ENCODE assay signal across 10 cellular contexts in the genomic region with DNA sequence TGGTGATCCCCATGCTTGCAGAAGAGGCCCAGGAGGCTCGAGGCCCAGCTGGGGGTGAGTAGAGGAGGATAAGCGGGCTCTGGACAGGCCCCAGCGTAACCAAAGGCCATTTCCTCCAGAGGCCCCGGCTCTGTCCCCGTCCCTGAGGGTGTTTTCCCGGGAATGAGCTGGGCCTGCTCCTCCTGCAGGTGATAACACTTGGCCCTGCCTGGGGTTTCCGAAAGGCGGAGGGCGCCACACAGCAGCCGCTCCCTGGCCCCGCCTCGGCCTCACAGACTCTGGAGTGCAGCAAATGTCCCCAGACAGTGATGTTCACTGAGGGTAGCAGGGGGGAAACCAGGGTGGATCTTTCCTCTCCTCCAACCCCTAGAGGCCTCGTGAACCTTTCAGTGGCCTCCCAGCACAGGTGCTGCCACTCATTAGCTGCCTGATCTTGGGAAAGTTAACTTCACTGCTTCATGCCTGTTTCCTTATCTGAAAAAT. TPM values are rescaled to one million over a fixed set of nuclear protein-coding genes. Genes with fewer than 3 reads are reported as not detected.
DNase-seq lines count a peak whose midpoint lies in the region; ATAC-seq and TF ChIP-seq lines count a peak whose summit lies in the region.
"Had no signal": no experiment of that assay in that cellular context is flagged by ENCODE, and none has a peak within 500 bp of the region (broad histone marks: within the 10 kb centered on the region; RNA-seq: fewer than 3 reads in every experiment).

No MANE protein-coding gene starts in this region.

- H3K9me3 Mint-ChIP-seq in activated T-helper 2 cell treated with anti-CD3 and anti-CD28 coated beads, Interferon-gamma antibody, Interleukin-2, Interleukin-4, amounts not matched to agents 10 μg/mL and 5 μg/mL and 100 μg/mL, durations not matched to agents 14 hours and 24 hours and 36 hours, result no peaks in the 10 kb centered on the region

- peak overlapping the region in 8 of 11 experiments; percentile 9 to 68 (median 52); a peak in 15 of 22 replicates for H3K27ac ChIP-seq in BLaER1 treated with 17β-estradiol and CSF1 and Interleukin-3, amounts not matched to agents 10 nM and 100 nM
- H3K27ac ChIP-seq in A673 (ENCODE audit: low read depth, low read length, poor library complexity, severe bottlenecking) (no peak overlapping the region), breast epithelium (no peak overlapping the region)
- H3K27ac ChIP-seq: upper lobe of left lung had no signal

- CTCF ChIA-PET in A673 (lab: Charles Lee), result no interaction called here

- peaks cover 20% of the 10 kb centered on the region for H3K4me1 Mint-ChIP-seq in activated T-helper 2 cell treated with anti-CD3 and anti-CD28 coated beads, Interferon-gamma antibody, Interleukin-2, Interleukin-4, amounts not matched to agents 10 μg/mL and 5 μg/mL and 100 μg/mL, durations not matched to agents 14 hours and 24 hours and 36 hours (ENCODE audit: low read depth)

- H3K9ac ChIP-seq in BLaER1 treated with 17β-estradiol and CSF1 and Interleukin-3, amounts not matched to agents 10 nM and 100 nM, result peak overlapping the region in 7 of 11 experiments; percentile 13 to 58 (median 43); a peak in 14 of 22 replicates

- TF ChIP-seq POLR2A in breast epithelium (IDR thresholded peaks at IDR 0.05), result no peak

- no peak overlapping the region for H3K4me3 Mint-ChIP-seq in activated T-helper 2 cell treated with anti-CD3 and anti-CD28 coated beads, Interferon-gamma antibody, Interleukin-2, Interleukin-4, amounts not matched to agents 10 μg/mL and 5 μg/mL and 100 μg/mL, durations not matched to agents 14 hours and 24 hours and 36 hours (ENCODE audit: low read depth)

- intact Hi-C loops in activated T-helper 2 cell treated with anti-CD3 and anti-CD28 coated beads, Interferon-gamma antibody, Interleukin-2, Interleukin-4, amounts not matched to agents 10 μg/mL and 5 μg/mL and 100 μg/mL, durations not matched to agents 14 hours and 24 hours and 36 hours (cut with micrococcal nuclease), result no loop called here
- intact Hi-C loops in A673 (cut with micrococcal nuclease; ENCODE audit: unreplicated experiment) (no loop called here), breast epithelium (cut with DNase I; ENCODE audit: low total_unique reads) (no loop called here)

- POLR2A ChIA-PET in A673 (lab: Charles Lee; ENCODE audit: low non-redundant PET), result no interaction called here

- peaks cover 38 to 85% (median 69%) of the 10 kb centered on the region in 10 experiments for H3K4me1 ChIP-seq in BLaER1 treated with 17β-estradiol and CSF1 and Interleukin-3, amounts not matched to agents 10 nM and 100 nM
- H3K4me1 ChIP-seq in A673 (ENCODE audit: insufficient read depth, low read length, poor library complexity, severe bottlenecking) (no peaks in the 10 kb centered on the region), breast epithelium (no peaks in the 10 kb centered on the region)

- no peaks in the 10 kb centered on the region for H3K27me3 Mint-ChIP-seq in activated T-helper 2 cell treated with anti-CD3 and anti-CD28 coated beads, Interferon-gamma antibody, Interleukin-2, Interleukin-4, amounts not matched to agents 10 μg/mL and 5 μg/mL and 100 μg/mL, durations not matched to agents 14 hours and 24 hours and 36 hours (ENCODE audit: low read depth)

- no TSS peak for BruUV-seq in A673 (replicated peaks; lab: Mats Ljungman, UMichigan)

- peak overlapping the region; percentile 33 for H3K27ac Mint-ChIP-seq in activated T-helper 2 cell treated with anti-CD3 and anti-CD28 coated beads, Interferon-gamma antibody, Interleukin-2, Interleukin-4, amounts not matched to agents 10 μg/mL and 5 μg/mL and 100 μg/mL, durations not matched to agents 14 hours and 24 hours and 36 hours

- no peaks in the 10 kb centered on the region for H3K9me3 ChIP-seq in BLaER1 treated with 17β-estradiol and CSF1 and Interleukin-3, amounts not matched to agents 10 nM and 100 nM (replicated peaks in 1 of 11)
- H3K9me3 ChIP-seq in A673 (ENCODE audit: low read depth, low read length, poor library complexity, severe bottlenecking) (no peaks in the 10 kb centered on the region), breast epithelium (no peaks in the 10 kb centered on the region)
- H3K9me3 ChIP-seq: upper lobe of left lung had no signal

- no peak overlapping the region for H3K4me3 ChIP-seq in BLaER1 treated with 17β-estradiol and CSF1 and Interleukin-3, amounts not matched to agents 10 nM and 100 nM
- H3K4me3 ChIP-seq in A673 (ENCODE audit: low read depth, low read length, poor library complexity, severe bottlenecking), result no peak overlapping the region
- H3K4me3 ChIP-seq in breast epithelium, result no peak overlapping the region
- H3K4me3 ChIP-seq: upper lobe of left lung had no signal

- no peaks in the 10 kb centered on the region for H4K20me1 ChIP-seq in BLaER1 treated with 17β-estradiol and CSF1 and Interleukin-3, amounts not matched to agents 10 nM and 100 nM

- DNase-seq in activated T-helper 2 cell treated with anti-CD3 and anti-CD28 coated beads, Interferon-gamma antibody, Interleukin-2, Interleukin-4, amounts not matched to agents 10 μg/mL and 5 μg/mL and 100 μg/mL, durations not matched to agents 14 hours and 24 hours and 36 hours (ENCODE audit: low spot score), result no peak
- DNase-seq in A673 (ENCODE audit: low spot score) (no peak), C1 segment of cervical spinal cord (lab: John Stamatoyannopoulos, UW) (no peak), breast epithelium (ENCODE audit: low spot score in 2 of 2) (no peak), pons (ENCODE audit: low spot score) (no peak)

- ATAC-seq in GM18909 (IDR thresholded peaks at IDR 0.05; ENCODE audit: poor library complexity, unreplicated experiment) (peak; percentile 22), HG02973 (IDR thresholded peaks at IDR 0.05; ENCODE audit: unreplicated experiment) (peak; percentile 36)
- ATAC-seq: Panc1 had no signal

- peaks cover 0 to 31% (median 0%) of the 10 kb centered on the region in 11 experiments; a peak in 4 of 22 replicates for H3K27me3 ChIP-seq in BLaER1 treated with 17β-estradiol and CSF1 and Interleukin-3, amounts not matched to agents 10 nM and 100 nM
- H3K27me3 ChIP-seq in A673 (replicated peaks; ENCODE audit: insufficient read depth, low read depth, low read length, poor library complexity) (no peaks in the 10 kb centered on the region), breast epithelium (no peaks in the 10 kb centered on the region)
- H3K27me3 ChIP-seq: upper lobe of left lung had no signal

- no peaks in the 10 kb centered on the region for H3K36me3 Mint-ChIP-seq in activated T-helper 2 cell treated with anti-CD3 and anti-CD28 coated beads, Interferon-gamma antibody, Interleukin-2, Interleukin-4, amounts not matched to agents 10 μg/mL and 5 μg/mL and 100 μg/mL, durations not matched to agents 14 hours and 24 hours and 36 hours (ENCODE audit: low read depth)

- H3K36me3 ChIP-seq in BLaER1 treated with 17β-estradiol and CSF1 and Interleukin-3, amounts not matched to agents 10 nM and 100 nM, result no peaks in the 10 kb centered on the region
- no peaks in the 10 kb centered on the region for H3K36me3 ChIP-seq in A673 (ENCODE audit: insufficient read depth, low read length, poor library complexity, severe bottlenecking)
- H3K36me3 ChIP-seq in breast epithelium, result no peaks in the 10 kb centered on the region
- H3K36me3 ChIP-seq: upper lobe of left lung had no signal

- TF ChIP-seq CTCF in A673 (conservative IDR thresholded peaks at IDR 0.05; ENCODE audit: low read depth, low read length), result no peak
- TF ChIP-seq CTCF in breast epithelium (IDR thresholded peaks at IDR 0.05), result no peak

- peak overlapping the region; percentile 56 to 90 (median 80) for H3K4me2 ChIP-seq in BLaER1 treated with 17β-estradiol and CSF1 and Interleukin-3, amounts not matched to agents 10 nM and 100 nM

RNA-seq across cellular contexts. Expression of gene MGAT3, which starts 10.5 kb away (rescaled TPM):
- total RNA-seq in activated T-helper 2 cell treated with anti-CD3 and anti-CD28 coated beads, Interferon-gamma antibody, Interleukin-2, Interleukin-4, amounts not matched to agents 10 μg/mL and 5 μg/mL and 100 μg/mL, durations not matched to agents 14 hours and 24 hours and 36 hours, result 0.11 and 0.21 TPM in 2 replicates
- 2.7 and 5.8 TPM in 2 replicates for total RNA-seq in A673 (2021)
- total RNA-seq in breast epithelium, result 1 to 10 TPM; 1.9 to 9.4 (median 3.9) TPM

RNA-seq across cellular contexts. Expression of gene TAB1, which starts 46.7 kb away (rescaled TPM):
- total RNA-seq in activated T-helper 2 cell treated with anti-CD3 and anti-CD28 coated beads, Interferon-gamma antibody, Interleukin-2, Interleukin-4, amounts not matched to agents 10 μg/mL and 5 μg/mL and 100 μg/mL, durations not matched to agents 14 hours and 24 hours and 36 hours, result 25.4 and 25.8 TPM in 2 replicates
- total RNA-seq in A673 (2021), result 27.0 and 38.2 TPM in 2 replicates
- 10 to 100 TPM; 15.4 to 17.9 (median 16.0) TPM for total RNA-seq in breast epithelium

RNA-seq across cellular contexts. Expression of gene MIEF1, which starts 55.8 kb away (rescaled TPM):
- total RNA-seq in activated T-helper 2 cell treated with anti-CD3 and anti-CD28 coated beads, Interferon-gamma antibody, Interleukin-2, Interleukin-4, amounts not matched to agents 10 μg/mL and 5 μg/mL and 100 μg/mL, durations not matched to agents 14 hours and 24 hours and 36 hours, result 46.9 and 47.5 TPM in 2 replicates
- total RNA-seq in A673 (2021), result 47.1 and 55.1 TPM in 2 replicates
- 10 to 100 TPM; 19.7 to 24.3 (median 22.9) TPM for total RNA-seq in breast epithelium

Comparison
In these comparisons a context has a peak if more than half of its experiments do, and no peak if none do; other contexts are left out.
1. H3K27ac ChIP-seq: peak in BLaER1 treated with 17β-estradiol and CSF1 and Interleukin-3, amounts not matched to agents 10 nM and 100 nM (8 of 11); none in A673 (single experiment) and breast epithelium (0 of 2).